In genomic region chr16:31956221-31956620, GRCh38 we compare ENCODE assay signal across 7 cellular contexts.
A peak's percentile ranks its signal among the peaks of the same experiment; 100 is the strongest.
DNase-seq lines count a peak whose midpoint lies in the region; ATAC-seq and TF ChIP-seq lines count a peak whose summit lies in the region.
"Not testable (repeated sequence)": the region's sequence is repeated elsewhere in the genome, so short reads cannot be mapped to it uniquely, and the experiment has no call there.

No MANE protein-coding gene starts in this region.

- H3K4me3 ChIP-seq in DND-41 (ENCODE audit: low read depth in 1 of 2, low read length in 2 of 2), result not testable (repeated sequence)

- TF ChIP-seq CTCF in DND-41 (IDR thresholded peaks at IDR 0.05; ENCODE audit: borderline replicate concordance, extremely low read depth, low read length, poor library complexity, severe bottlenecking), result peak; percentile 38

- not testable (repeated sequence) for H3K79me2 ChIP-seq in DND-41 (ENCODE audit: insufficient read depth, low read length)

- not testable (repeated sequence) for H3K9me3 ChIP-seq in DND-41 (ENCODE audit: insufficient read depth, low read length, severe bottlenecking)

- DNase-seq in DND-41 (peak; percentile 39), KBM-7 (peak; percentile 2), OCI-M1 (lab: John Stamatoyannopoulos, UW) (peak; percentile 16), T-helper 22 cell (ENCODE audit: low read depth) (peak; percentile 4)
- peak; percentile 55 for DNase-seq in activated CD8-positive, alpha-beta memory T cell treated with anti-CD3 and anti-CD28 coated beads, Interleukin-2, amount 50 U/mL, for 48 hours
- DNase-seq in effector CD8-positive, alpha-beta T cell (lab: John Stamatoyannopoulos, UW), result peak; percentile 19
- DNase-seq in stimulated activated CD4-positive, alpha-beta T cell treated with anti-CD3 and anti-CD28 coated beads, Interleukin-15, amount 100 ng/mL, for 24 hours, result peak; percentile 29

- not testable (repeated sequence) for H3K36me3 ChIP-seq in DND-41 (ENCODE audit: insufficient read depth, low read length)

- not testable (repeated sequence) for H4K20me1 ChIP-seq in DND-41 (ENCODE audit: insufficient read depth, low read length)

- H3K4me1 ChIP-seq in DND-41 (ENCODE audit: insufficient read depth, low read length), result not testable (repeated sequence)

- in situ Hi-C loops in KBM-7 (cut with MboI; ENCODE audit: low pct_unique_long_range_greater_than_20kb, low sequenced_read_pairs), result not testable (repeated sequence)

- not testable (repeated sequence) for ATAC-seq in DND-41 (ENCODE audit: insufficient read depth, low read depth)

- H3K9ac ChIP-seq in DND-41 (ENCODE audit: low read depth, low read length), result not testable (repeated sequence)

- H3K27ac ChIP-seq in DND-41 (ENCODE audit: low read length), result not testable (repeated sequence)

- H3K4me2 ChIP-seq in DND-41 (ENCODE audit: insufficient read depth, low read length), result not testable (repeated sequence)

- H3K27me3 ChIP-seq in DND-41 (ENCODE audit: insufficient read depth, low read length, poor library complexity), result not testable (repeated sequence)

- H2AFZ ChIP-seq in DND-41 (ENCODE audit: low read depth, low read length), result not testable (repeated sequence)

Comparison
In these comparisons a context has a peak if more than half of its experiments do, and no peak if none do; other contexts are left out.
1. DNase-seq: peak in every context shown above with its lines; median percentile 55 in activated CD8-positive, alpha-beta memory T cell treated with anti-CD3 and anti-CD28 coated beads, Interleukin-2, amount 50 U/mL, for 48 hours; 39 in DND-41; 29 in stimulated activated CD4-positive, alpha-beta T cell treated with anti-CD3 and anti-CD28 coated beads, Interleukin-15, amount 100 ng/mL, for 24 hours; 19 in effector CD8-positive, alpha-beta T cell; 16 in OCI-M1; 4 in T-helper 22 cell; 2 in KBM-7.